ENCODE assay signal across 8 cellular contexts in the genomic region with DNA sequence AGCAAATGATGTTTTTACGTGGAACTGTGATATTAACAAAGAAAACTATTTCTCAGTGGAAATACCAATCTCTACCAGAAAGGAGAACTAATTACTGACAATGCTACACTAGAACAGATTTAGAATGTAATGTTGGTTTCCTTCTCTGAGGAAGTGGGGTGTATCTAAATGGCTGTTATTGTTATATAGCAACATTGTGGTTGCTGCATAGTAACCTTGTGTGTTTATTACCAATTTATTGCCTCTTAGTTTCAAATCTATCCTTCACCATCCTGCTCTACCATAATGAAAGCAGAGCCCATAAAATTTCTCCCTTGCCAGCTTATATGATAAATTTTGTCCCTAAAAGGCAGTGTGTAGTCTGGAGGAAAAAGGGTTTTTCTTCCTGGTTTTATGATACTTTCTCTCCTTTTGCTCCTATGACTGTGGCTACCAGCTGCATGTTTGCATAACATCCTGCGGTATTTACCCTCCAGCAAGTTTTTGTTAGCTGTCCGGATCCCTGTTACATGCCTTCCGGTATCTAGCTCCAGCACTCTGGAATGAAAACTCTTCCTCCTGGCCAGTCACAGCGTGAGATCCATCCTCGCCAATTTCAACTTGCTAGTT. TPM values are rescaled to one million over a fixed set of nuclear protein-coding genes. Genes with fewer than 3 reads are reported as not detected.
DNase-seq lines count a peak whose midpoint lies in the region; ATAC-seq and TF ChIP-seq lines count a peak whose summit lies in the region.

No MANE protein-coding gene starts in this region.

- H4K20me1 ChIP-seq in OCI-LY7 (ENCODE audit: insufficient read depth, low read length), result no peaks in the 10 kb centered on the region

- no peaks in the 10 kb centered on the region for H3K27me3 ChIP-seq in esophagus squamous epithelium

- CTCF ChIA-PET in OCI-LY7 (lab: Charles Lee; ENCODE audit: unreplicated experiment), result interaction anchor here (0.6 kb wide), 1 partner anchor 1365 kb away, joined by 4 read pairs; no protein-coding TSS in a partner anchor

- WGBS in esophagus squamous epithelium, 2 donors, result 16 to 20% methylated on average over 6 of the region's 6 CpGs

- no peak for TF ChIP-seq POLR2A in esophagus squamous epithelium (IDR thresholded peaks at IDR 0.05)

- H3K4me3 ChIP-seq in AG09309 (ENCODE audit: control insufficient read depth, low read depth, low read length), result no peak overlapping the region
- H3K4me3 ChIP-seq in OCI-LY7 (ENCODE audit: low read depth, low read length, poor library complexity, severe bottlenecking), result peak overlapping the region; percentile 79
- peak overlapping the region in 1 of 4 donors; percentile 18 for H3K4me3 ChIP-seq in esophagus squamous epithelium

- no peak for TF ChIP-seq CTCF in AG09309 (IDR thresholded peaks at IDR 0.05; ENCODE audit: control insufficient read depth, insufficient read depth, low read depth, low read length, missing control alignments)
- no peak for TF ChIP-seq CTCF in OCI-LY7 (conservative IDR thresholded peaks at IDR 0.05; ENCODE audit: low read length)
- TF ChIP-seq CTCF in esophagus squamous epithelium (IDR thresholded peaks at IDR 0.05), result no peak

- DNase-seq in AG09309 (ENCODE audit: low read depth), result peak; percentile 85
- DNase-seq in OCI-LY7 (ENCODE audit: low spot score), result peak; percentile 83
- DNase-seq in esophagus squamous epithelium (lab: John Stamatoyannopoulos, UW), result no peak
- peak; percentile 24 for DNase-seq in pons (ENCODE audit: low spot score)
- DNase-seq in central memory CD4-positive, alpha-beta T cell, result no peak
- no peak for DNase-seq in activated CD4-positive, alpha-beta T cell treated with anti-CD3 and anti-CD28 coated beads for 4 hours

- POLR2A ChIA-PET in OCI-LY7 (lab: Charles Lee), result interaction anchor here (0.6 to 4.3 kb wide), 11 partner anchors 8 to 726 kb away, joined by 3 to 36 read pairs (median 6); a partner anchor contains a TSS

- no TSS peak for BruUV-seq in OCI-LY7 (replicated peaks; lab: Mats Ljungman, UMichigan)

- peak overlapping the region; percentile 69; the same call in 1 of the 2 replicates for H2AFZ ChIP-seq in OCI-LY7 (ENCODE audit: low read length)

- H3K4me1 ChIP-seq in OCI-LY7 (ENCODE audit: insufficient read depth, low read length, poor library complexity, severe bottlenecking) (peaks cover 74% of the 10 kb centered on the region), esophagus squamous epithelium (peaks cover 10 to 30% (median 12%) of the 10 kb centered on the region in 3 donors)

- H3K27ac ChIP-seq in OCI-LY7 (ENCODE audit: low read depth, low read length, poor library complexity, severe bottlenecking), result peak overlapping the region; percentile 97
- peak overlapping the region; percentile 26 to 74 (median 59) for H3K27ac ChIP-seq in esophagus squamous epithelium

- H3K9me2 ChIP-seq in OCI-LY7 (ENCODE audit: insufficient read depth, low read length), result no peaks in the 10 kb centered on the region

- H3K9me3 ChIP-seq in OCI-LY7 (ENCODE audit: low read length) (peaks cover 11% of the 10 kb centered on the region; the same call in 1 of the 2 replicates), esophagus squamous epithelium (no peaks in the 10 kb centered on the region)

- intact Hi-C loops in OCI-LY7 (cut with micrococcal nuclease; ENCODE audit: unreplicated experiment) (loop anchor here (1.0 to 10.0 kb wide), 5 partner anchors 13 to 1959 kb away; a partner anchor contains a TSS), esophagus squamous epithelium (cut with DNase I) (no loop called here)

- H3K79me2 ChIP-seq in OCI-LY7 (ENCODE audit: insufficient read depth, low read depth, low read length), result peaks cover 50% of the 10 kb centered on the region

- peak overlapping the region; percentile 100 for H3K4me2 ChIP-seq in OCI-LY7 (ENCODE audit: low read length)

- H3K36me3 ChIP-seq in OCI-LY7 (ENCODE audit: insufficient read depth, low read length) (peaks cover 24% of the 10 kb centered on the region), esophagus squamous epithelium (no peaks in the 10 kb centered on the region)

- peak; percentile 84 for ATAC-seq in GM18909 (IDR thresholded peaks at IDR 0.05; ENCODE audit: poor library complexity, unreplicated experiment)
- peak; percentile 68 for ATAC-seq in HG03139 (IDR thresholded peaks at IDR 0.05; ENCODE audit: unreplicated experiment)

RNA-seq across cellular contexts. Expression of a gene that starts 5.7 kb away (rescaled TPM):
- total RNA-seq in OCI-LY7 (2014; rRNA removed; shearing (Covaris generic)), result 35.7 and 35.9 TPM in 2 replicates
- total RNA-seq in OCI-LY7 (2022), result 26.6 and 35.4 TPM in 2 replicates
- total RNA-seq in esophagus squamous epithelium, result 10 to 100 TPM in 1 of 4 donors, 1 to 10 TPM in 2, not detected in 1; 1.6 to 10.7 (median 1.9) TPM

RNA-seq across cellular contexts. Expression of a gene that starts 14.1 kb away (rescaled TPM):
- total RNA-seq in OCI-LY7 (2014; rRNA removed; shearing (Covaris generic)), result 8.6 and 9.3 TPM in 2 replicates
- total RNA-seq in OCI-LY7 (2022) (9.9 and 10.9 TPM in 2 replicates), esophagus squamous epithelium (1 to 10 TPM in 2 of 4 donors, not detected in 2; 1.0 to 4.2 TPM)

RNA-seq across cellular contexts. Expression of a gene that starts 24.9 kb away (rescaled TPM):
- total RNA-seq in OCI-LY7 (2014; rRNA removed; shearing (Covaris generic)), result 4.7 and 6.8 TPM in 2 replicates
- total RNA-seq in OCI-LY7 (2022) (1.5 and 3.0 TPM in 2 replicates), esophagus squamous epithelium (1 to 10 TPM in 1 of 4 donors, not detected in 3; 1.5 TPM)

RNA-seq across cellular contexts. Expression of a gene that starts 40.3 kb away (rescaled TPM):
- 1.2 TPM in 1 of 2 replicates, not detected in the other for total RNA-seq in OCI-LY7 (2014; rRNA removed; shearing (Covaris generic))
- total RNA-seq in OCI-LY7 (2022), result not detected in 2 replicates
- 1 to 10 TPM in 1 of 4 donors, under 1 TPM in 2, not detected in 1; 0.35 to 6.3 (median 0.83) TPM for total RNA-seq in esophagus squamous epithelium

RNA-seq across cellular contexts. Expression of a gene that starts 57.7 kb away (rescaled TPM):
- 1.2 TPM in 1 of 2 replicates, not detected in the other for total RNA-seq in OCI-LY7 (2014; rRNA removed; shearing (Covaris generic))
- total RNA-seq in OCI-LY7 (2022) (0.36 TPM in 1 of 2 replicates, not detected in the other), esophagus squamous epithelium (1 to 10 TPM in 2 of 4 donors, not detected in 2; 1.2 to 4.8 TPM)

Comparison
In these comparisons a context has a peak if more than half of its experiments do, and no peak if none do; other contexts are left out.
1. DNase-seq: peak in AG09309 (single experiment), OCI-LY7 (single experiment) and pons (single experiment); none in esophagus squamous epithelium (single experiment), central memory CD4-positive, alpha-beta T cell (single experiment) and activated CD4-positive, alpha-beta T cell treated with anti-CD3 and anti-CD28 coated beads for 4 hours (0 of 2).